In the genomic region with DNA sequence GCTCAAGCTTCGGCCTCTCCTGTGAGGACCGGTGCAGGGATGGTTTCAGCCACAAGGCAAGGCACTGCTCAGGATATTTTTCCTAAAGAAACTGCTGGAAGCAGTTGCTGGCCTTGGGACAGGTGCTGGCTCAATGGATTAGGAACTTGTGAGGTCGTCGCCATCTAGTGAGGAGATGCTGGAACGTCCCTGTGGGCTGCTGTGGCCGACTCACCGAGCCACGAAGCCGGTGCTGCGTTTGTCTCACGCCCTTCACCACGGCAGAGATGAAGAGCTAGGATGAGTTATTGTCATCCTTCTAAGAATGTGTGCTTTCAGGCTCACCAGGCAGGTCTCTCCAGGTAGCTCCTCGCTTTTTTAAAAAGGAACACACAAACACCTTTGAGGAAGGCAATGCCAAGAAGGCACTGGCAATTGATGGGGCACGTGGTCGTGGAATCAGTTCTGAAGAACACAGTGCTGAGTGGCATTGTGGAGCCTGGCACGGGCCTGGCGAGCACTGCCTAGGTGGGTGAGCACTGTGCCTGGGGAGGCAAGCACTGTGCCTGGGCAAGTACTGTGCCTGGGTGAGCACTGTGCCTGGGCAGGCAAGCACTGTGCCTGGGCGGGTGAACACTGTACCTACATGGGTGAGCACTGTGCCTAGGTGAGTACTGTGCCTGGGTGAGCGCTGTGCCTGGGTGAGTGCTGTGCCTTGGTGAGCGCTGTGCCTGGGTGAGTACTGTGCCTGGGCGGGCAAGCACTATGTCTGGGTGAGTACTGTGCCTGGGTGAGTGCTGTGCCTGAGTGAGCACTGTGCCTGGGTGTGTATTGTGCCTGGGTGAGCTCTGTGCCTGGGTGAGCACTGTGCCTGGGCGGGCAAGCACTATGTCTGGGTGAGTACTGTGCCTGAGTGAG, we compare ENCODE assay signal across 10 cellular contexts.
DNase-seq lines count a peak whose midpoint lies in the region; ATAC-seq and TF ChIP-seq lines count a peak whose summit lies in the region.
"Had no signal": no experiment of that assay in that cellular context is flagged by ENCODE, and none has a peak within 500 bp of the region (broad histone marks: within the 10 kb centered on the region; RNA-seq: fewer than 3 reads in every experiment).

No MANE protein-coding gene starts in this region.

- no peak overlapping the region for H3K27ac ChIP-seq in ovary
- H3K27ac ChIP-seq: uterus had no signal

- TF ChIP-seq CTCF in Calu3 (IDR thresholded peaks at IDR 0.05; ENCODE audit: unreplicated experiment) (no peak), fibroblast of pulmonary artery (IDR thresholded peaks at IDR 0.05; ENCODE audit: low read length, missing control alignments) (peak; percentile 37), ovary (IDR thresholded peaks at IDR 0.05) (no peak)

- ATAC-seq in GM19351 (IDR thresholded peaks at IDR 0.05; ENCODE audit: unreplicated experiment) (no peak), GM19324 (IDR thresholded peaks at IDR 0.05; ENCODE audit: low FRiP score, unreplicated experiment) (no peak)

- DNase-seq in Calu3 (peak; percentile 24), HPDE6-E6E7 (ENCODE audit: extremely low spot score) (peak; percentile 10), RPMI7951 (ENCODE audit: low read depth) (peak; percentile 42), fibroblast of pulmonary artery (ENCODE audit: low read depth) (peak; percentile 42), ovary (peak in 3 of 5 donors; percentile 24 to 42 (median 25)), NCI-H187 treated with DMSO at 0.1 percent for 48 hours (lab: John Stamatoyannopoulos, UW) (no peak)

- 40 to 44% (median 40%) methylated on average over 22 of the region's 22 CpGs for WGBS in ovary, 3 donors

- no peak overlapping the region for H3K4me3 ChIP-seq in fibroblast of pulmonary artery (replicated peaks; ENCODE audit: low read depth, low read length)
- H3K4me3 ChIP-seq in ovary = no peak overlapping the region
- H3K4me3 ChIP-seq: uterus had no signal

- no peak overlapping the region for H3K4me3 Mint-ChIP-seq in Calu3 (ENCODE audit: low read depth, unreplicated experiment)
- H3K4me3 Mint-ChIP-seq: IgD-negative memory B cell had no signal

- CTCF ChIA-PET in Calu3 (lab: Charles Lee) = no interaction called here

- H3K9me3 Mint-ChIP-seq in Calu3 (ENCODE audit: low read depth, unreplicated experiment) = no peaks in the 10 kb centered on the region
- H3K9me3 Mint-ChIP-seq: IgD-negative memory B cell had no signal

- H3K27me3 Mint-ChIP-seq in Calu3 (ENCODE audit: unreplicated experiment) = peaks cover 17% of the 10 kb centered on the region

- H3K27me3 ChIP-seq in ovary = no peaks in the 10 kb centered on the region
- H3K27me3 ChIP-seq: uterus had no signal

- H3K4me1 Mint-ChIP-seq in Calu3 (ENCODE audit: low read depth, unreplicated experiment) = no peaks in the 10 kb centered on the region

- TF ChIP-seq EP300 in ovary (IDR thresholded peaks at IDR 0.05) = no peak

- TF ChIP-seq POLR2A in ovary (IDR thresholded peaks at IDR 0.05) = no peak

- H3K9me3 ChIP-seq in ovary = peaks cover 0 to 5% of the 10 kb centered on the region in 2 donors
- H3K9me3 ChIP-seq: uterus had no signal

- intact Hi-C loops in Calu3 (cut with micrococcal nuclease; ENCODE audit: unreplicated experiment) (no loop called here), ovary (cut with DNase I) (no loop called here)

- H3K36me3 ChIP-seq in ovary = no peaks in the 10 kb centered on the region
- H3K36me3 ChIP-seq: uterus had no signal

- H3K36me3 Mint-ChIP-seq in Calu3 (ENCODE audit: insufficient read depth, unreplicated experiment) = no peaks in the 10 kb centered on the region

- no peak overlapping the region for H3K27ac Mint-ChIP-seq in Calu3 (ENCODE audit: unreplicated experiment)
- H3K27ac Mint-ChIP-seq: IgD-negative memory B cell had no signal

- no peaks in the 10 kb centered on the region for H3K4me1 ChIP-seq in ovary (ENCODE audit: insufficient read depth)
- H3K4me1 ChIP-seq: uterus had no signal

- no TSS peak for BruUV-seq in Calu3 (replicated peaks; lab: Mats Ljungman, UMichigan)
